Comparison of ENCODE assay signal across 29 cellular contexts in genomic region chr7:34220501-34220900, GRCh38.
"Had no signal": no experiment of that assay in that cellular context is flagged by ENCODE, and none has a peak within 500 bp of the region (broad histone marks: within the 10 kb centered on the region; RNA-seq: fewer than 3 reads in every experiment).

No MANE protein-coding gene starts in this region.

- H3K36me3 ChIP-seq: left ventricle myocardium inferior, neural progenitor cell, neutrophil, right atrium auricular region, right lobe of liver, stomach, thyroid gland, upper lobe of right lung, uterus had no signal

- H3K9me3 ChIP-seq: left ventricle myocardium inferior, neutrophil, psoas muscle, right atrium auricular region, right lobe of liver, stomach, testis, thyroid gland, upper lobe of right lung, uterus had no signal

- H3K27ac ChIP-seq: left ventricle myocardium inferior, neural progenitor cell, neutrophil, parathyroid adenoma, psoas muscle, right atrium auricular region, right lobe of liver, stomach, testis, thyroid gland, upper lobe of right lung, uterus had no signal

- H3K4me1 ChIP-seq: left ventricle myocardium inferior, psoas muscle, right atrium auricular region, right lobe of liver, stomach, testis, thyroid gland, upper lobe of right lung, uterus had no signal

- H3K4me2 ChIP-seq: neural progenitor cell, smooth muscle cell had no signal

- H3K9ac ChIP-seq: neural progenitor cell, parathyroid adenoma had no signal

- FAIRE-seq: islet of Langerhans, kidney had no signal

- H2AFZ ChIP-seq: neural progenitor cell, parathyroid adenoma had no signal

- H3K27me3 ChIP-seq: neural progenitor cell, neutrophil, right atrium auricular region, right lobe of liver, stomach, testis, thyroid gland, upper lobe of right lung, uterus had no signal

- ATAC-seq: left colon; natural killer cell; psoas muscle; right lobe of liver; stimulated activated naive B cell treated with anti-CD40 and anti-IgM and Interleukin-4, amounts not matched to agents 10 μg/mL and 1 μg/mL and 100 μg/mL, for 72 hours; stimulated activated naive CD8-positive, alpha-beta T cell treated with anti-CD3 and anti-CD28 coated beads, Interleukin-15, Interleukin-2, amounts not matched to agents 100 U/mL and 50 U/mL, for 24 hours; upper lobe of right lung had no signal

- H3K79me2 ChIP-seq: parathyroid adenoma had no signal

- H3K4me3 ChIP-seq: left ventricle myocardium inferior, lung, neural progenitor cell, psoas muscle, right atrium auricular region, right lobe of liver, smooth muscle cell, stomach, testis, thyroid gland, upper lobe of right lung, uterus had no signal

- DNase-seq: hippocampal formation; immature natural killer cell; kidney; left colon; left ventricle myocardium inferior; mesendoderm; naive B cell; natural killer cell; nephron progenitor cell; occipital lobe; psoas muscle; right lobe of liver; stimulated activated CD4-positive, alpha-beta T cell treated with anti-CD3 and anti-CD28 coated beads, Interleukin-1b, Interleukin-23, amount 100 ng/mL, for 48 hours; stimulated activated CD4-positive, alpha-beta T cell treated with anti-CD3 and anti-CD28 coated beads, Interleukin-4, amount 100 ng/mL, for 1 hour; stimulated activated naive B cell treated with anti-CD40 and anti-IgM and Interleukin-4, amounts not matched to agents 10 μg/mL and 1 μg/mL and 100 μg/mL, for 72 hours; stimulated activated naive CD8-positive, alpha-beta T cell treated with anti-CD3 and anti-CD28 coated beads, Interleukin-15, Interleukin-2, amounts not matched to agents 100 U/mL and 50 U/mL, for 24 hours; stomach; testis; thyroid gland; trophoblast cell; upper lobe of right lung; uterus had no signal
